In the genomic region with DNA sequence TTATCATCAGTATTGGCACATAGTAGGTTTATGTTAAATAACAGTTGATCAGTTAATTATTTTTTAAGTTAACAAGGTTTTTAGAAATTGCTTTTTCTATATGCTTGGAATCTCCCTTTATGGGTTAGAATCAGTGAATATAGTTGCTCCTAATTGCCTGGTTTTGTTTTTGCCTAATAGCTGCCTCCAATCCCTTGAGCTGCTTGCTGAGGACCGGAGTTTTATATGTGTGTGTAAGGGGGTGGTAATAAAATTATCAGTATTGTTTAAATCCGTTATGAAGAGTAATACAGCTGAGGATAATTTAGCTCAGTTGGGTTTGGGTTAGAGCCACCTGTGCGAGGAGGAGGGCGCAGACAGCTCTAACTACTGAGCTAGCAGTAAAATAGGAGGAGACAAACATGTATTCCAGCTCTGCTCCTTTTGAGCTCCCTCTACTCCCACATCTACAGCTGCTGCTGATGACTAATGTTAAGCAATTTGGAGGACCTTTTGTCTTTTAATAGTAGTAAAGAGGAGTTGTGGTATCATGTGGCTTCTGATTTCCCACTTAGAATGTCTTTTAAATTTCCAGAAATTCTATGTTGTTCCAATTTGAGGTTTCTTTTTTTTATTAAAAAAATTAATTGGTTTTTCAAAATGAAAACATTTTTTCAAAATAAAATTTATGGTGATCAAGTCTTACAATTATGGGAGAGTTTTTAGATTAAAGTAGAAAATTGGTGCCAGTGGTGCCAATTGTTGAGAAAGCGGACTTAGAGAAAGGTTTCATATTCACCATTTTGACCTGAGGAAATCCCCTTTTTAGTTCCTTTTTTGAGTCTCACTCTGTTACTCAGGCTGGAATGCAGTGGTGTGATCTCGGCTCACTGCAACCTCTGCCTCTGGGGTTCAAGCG, we compare ENCODE assay signal across 7 cellular contexts.
DNase-seq lines count a peak whose midpoint lies in the region; ATAC-seq and TF ChIP-seq lines count a peak whose summit lies in the region.

No MANE protein-coding gene starts in this region.

- H3K4me3 Mint-ChIP-seq in brain (no peak overlapping the region), osteocyte (ENCODE audit: unreplicated experiment) (no peak overlapping the region)
- no peak overlapping the region for H3K4me3 Mint-ChIP-seq in activated T-helper 2 cell treated with anti-CD3 and anti-CD28 coated beads, Interferon-gamma antibody, Interleukin-2, Interleukin-4, amounts not matched to agents 10 μg/mL and 5 μg/mL and 100 μg/mL, durations not matched to agents 14 hours and 24 hours and 36 hours (ENCODE audit: low read depth)

- H3K27ac ChIP-seq in KMS-11: peak overlapping the region; percentile 80

- H3K36me3 ChIP-seq in KMS-11 (ENCODE audit: insufficient read depth): no peaks in the 10 kb centered on the region

- peak overlapping the region; percentile 90 for H3K4me2 ChIP-seq in KMS-11

- H3K27me3 ChIP-seq in KMS-11 (ENCODE audit: insufficient read depth, low read depth): no peaks in the 10 kb centered on the region

- intact Hi-C loops in activated T-helper 2 cell treated with anti-CD3 and anti-CD28 coated beads, Interferon-gamma antibody, Interleukin-2, Interleukin-4, amounts not matched to agents 10 μg/mL and 5 μg/mL and 100 μg/mL, durations not matched to agents 14 hours and 24 hours and 36 hours (cut with micrococcal nuclease): no loop called here

- peaks cover 11% of the 10 kb centered on the region for H3K4me1 Mint-ChIP-seq in brain
- H3K4me1 Mint-ChIP-seq in osteocyte (ENCODE audit: unreplicated experiment): peaks cover 10% of the 10 kb centered on the region
- H3K4me1 Mint-ChIP-seq in activated T-helper 2 cell treated with anti-CD3 and anti-CD28 coated beads, Interferon-gamma antibody, Interleukin-2, Interleukin-4, amounts not matched to agents 10 μg/mL and 5 μg/mL and 100 μg/mL, durations not matched to agents 14 hours and 24 hours and 36 hours (ENCODE audit: low read depth): no peaks in the 10 kb centered on the region

- H3K27me3 Mint-ChIP-seq in brain (no peaks in the 10 kb centered on the region), osteocyte (ENCODE audit: unreplicated experiment) (no peaks in the 10 kb centered on the region)
- no peaks in the 10 kb centered on the region for H3K27me3 Mint-ChIP-seq in activated T-helper 2 cell treated with anti-CD3 and anti-CD28 coated beads, Interferon-gamma antibody, Interleukin-2, Interleukin-4, amounts not matched to agents 10 μg/mL and 5 μg/mL and 100 μg/mL, durations not matched to agents 14 hours and 24 hours and 36 hours (ENCODE audit: low read depth)

- H3K27ac Mint-ChIP-seq in brain (peak overlapping the region in 3 of 5 experiments; percentile 40 to 77 (median 67)), osteocyte (ENCODE audit: unreplicated experiment) (peak overlapping the region; percentile 11)
- no peak overlapping the region for H3K27ac Mint-ChIP-seq in activated T-helper 2 cell treated with anti-CD3 and anti-CD28 coated beads, Interferon-gamma antibody, Interleukin-2, Interleukin-4, amounts not matched to agents 10 μg/mL and 5 μg/mL and 100 μg/mL, durations not matched to agents 14 hours and 24 hours and 36 hours

- no peak overlapping the region for H2AFZ ChIP-seq in KMS-11 (ENCODE audit: low read depth)

- TF ChIP-seq CTCF in KMS-11 (conservative IDR thresholded peaks at IDR 0.05; ENCODE audit: low read depth, low read length) (no peak), brain (conservative IDR thresholded peaks at IDR 0.05) (no peak), osteocyte (IDR thresholded peaks at IDR 0.05) (no peak)

- H3K4me3 ChIP-seq in KMS-11 (IDR thresholded peaks at IDR 0.05; ENCODE audit: insufficient read depth, low read depth, low read length): no peak overlapping the region

- DNase-seq in osteocyte (ENCODE audit: extremely low spot score, unreplicated experiment): no peak
- DNase-seq in DMS153 treated with DMSO at 0.1 percent for 48 hours (lab: John Stamatoyannopoulos, UW; ENCODE audit: unreplicated experiment): no peak
- DNase-seq in activated T-helper 2 cell treated with anti-CD3 and anti-CD28 coated beads, Interferon-gamma antibody, Interleukin-2, Interleukin-4, amounts not matched to agents 10 μg/mL and 5 μg/mL and 100 μg/mL, durations not matched to agents 14 hours and 24 hours and 36 hours (ENCODE audit: low spot score): no peak
- no peak for DNase-seq in UCSD-AML1 (lab: John Stamatoyannopoulos, UW; ENCODE audit: unreplicated experiment)

- H3K36me3 Mint-ChIP-seq in brain (peaks cover 59% of the 10 kb centered on the region), osteocyte (ENCODE audit: unreplicated experiment) (peaks cover 5% of the 10 kb centered on the region)
- peaks cover 7% of the 10 kb centered on the region for H3K36me3 Mint-ChIP-seq in activated T-helper 2 cell treated with anti-CD3 and anti-CD28 coated beads, Interferon-gamma antibody, Interleukin-2, Interleukin-4, amounts not matched to agents 10 μg/mL and 5 μg/mL and 100 μg/mL, durations not matched to agents 14 hours and 24 hours and 36 hours (ENCODE audit: low read depth)

- peak overlapping the region; percentile 29 for H3K9ac ChIP-seq in KMS-11

- peaks cover 0 to 26% (median 7%) of the 10 kb centered on the region in 5 experiments for H3K9me3 Mint-ChIP-seq in brain
- peaks cover 7% of the 10 kb centered on the region for H3K9me3 Mint-ChIP-seq in osteocyte (ENCODE audit: unreplicated experiment)
- H3K9me3 Mint-ChIP-seq in activated T-helper 2 cell treated with anti-CD3 and anti-CD28 coated beads, Interferon-gamma antibody, Interleukin-2, Interleukin-4, amounts not matched to agents 10 μg/mL and 5 μg/mL and 100 μg/mL, durations not matched to agents 14 hours and 24 hours and 36 hours: no peaks in the 10 kb centered on the region

- ATAC-seq in GM18870 (IDR thresholded peaks at IDR 0.05; ENCODE audit: unreplicated experiment): peak; percentile 53

- no peaks in the 10 kb centered on the region for H4K20me1 ChIP-seq in KMS-11 (ENCODE audit: insufficient read depth)

- H3K79me2 ChIP-seq in KMS-11 (ENCODE audit: insufficient read depth, low read depth): peaks cover 62% of the 10 kb centered on the region; the same call in 1 of the 2 replicates

- H3K4me1 ChIP-seq in KMS-11 (ENCODE audit: low read depth, poor library complexity, severe bottlenecking): peaks cover 67% of the 10 kb centered on the region
